In genomic region chrX:9466115-9466495, GRCh38 we compare ENCODE assay signal across 1 cellular context.
TF ChIP-seq lines count a peak whose summit lies in the region.

No MANE protein-coding gene starts in this region.

TF ChIP-seq in HepG2, 621 proteins besides CTCF, POLR2A, EP300 and RAD21 (continued from another document):
- TF ChIP-seq HOXA7 (CRISPR knock-in tag; IDR thresholded peaks at IDR 0.05) (no peak), KDM2A (CRISPR knock-in tag; IDR thresholded peaks at IDR 0.05; ENCODE audit: borderline replicate concordance, low read depth) (peak; percentile 41; the same call in 1 of the 2 replicates), ZNF383 (CRISPR knock-in tag; IDR thresholded peaks at IDR 0.05; ENCODE audit: borderline replicate concordance) (no peak), KMT2A (CRISPR knock-in tag; IDR thresholded peaks at IDR 0.05) (peak; percentile 56; the same call in 1 of the 2 replicates), ZNF570 (CRISPR knock-in tag; IDR thresholded peaks at IDR 0.05; ENCODE audit: borderline replicate concordance) (no peak), ATRX (CRISPR knock-in tag; IDR thresholded peaks at IDR 0.05; ENCODE audit: borderline replicate concordance) (no peak), ZNF44 (CRISPR knock-in tag; IDR thresholded peaks at IDR 0.05) (no peak), SAP130 (CRISPR knock-in tag; IDR thresholded peaks at IDR 0.05; ENCODE audit: low read depth) (peak; percentile 31; the same call in 1 of the 2 replicates), NR3C1 (CRISPR knock-in tag; IDR thresholded peaks at IDR 0.05) (no peak), ZNF800 (CRISPR knock-in tag; IDR thresholded peaks at IDR 0.05) (0 out of 2 replicates have a peak, but pooled peaks have one; percentile 34), MEF2D (CRISPR knock-in tag; IDR thresholded peaks at IDR 0.05) (0 out of 2 replicates have a peak, but pooled peaks have one; percentile 20), TCF7 (IDR thresholded peaks at IDR 0.05; ENCODE audit: low read depth) (no peak), GZF1 (CRISPR knock-in tag; IDR thresholded peaks at IDR 0.05) (peak; percentile 57; the same call in 1 of the 2 replicates), ZNF34 (CRISPR knock-in tag; IDR thresholded peaks at IDR 0.05; ENCODE audit: borderline replicate concordance) (no peak), UBTF (CRISPR knock-in tag; IDR thresholded peaks at IDR 0.05) (peak; percentile 65), PHF8 (CRISPR knock-in tag; IDR thresholded peaks at IDR 0.05) (peak; percentile 37; the same call in 1 of the 2 replicates), HMGXB4 (CRISPR knock-in tag; IDR thresholded peaks at IDR 0.05; ENCODE audit: borderline replicate concordance in 1 of 2, low read depth in 1 of 2) (0 out of 4 replicates have a peak, but pooled peaks of 1 of the 2 experiments have one; percentile 25), ZNF607 (CRISPR knock-in tag; IDR thresholded peaks at IDR 0.05; ENCODE audit: borderline replicate concordance) (no peak), CENPT (CRISPR knock-in tag; IDR thresholded peaks at IDR 0.05; ENCODE audit: low read depth) (no peak), MXD3 (CRISPR knock-in tag; IDR thresholded peaks at IDR 0.05) (0 out of 2 replicates have a peak, but pooled peaks have one; percentile 27), TFE3 (CRISPR knock-in tag; IDR thresholded peaks at IDR 0.05) (no peak), HES4 (CRISPR knock-in tag; IDR thresholded peaks at IDR 0.05; ENCODE audit: borderline replicate concordance) (no peak), HNF4G (IDR thresholded peaks at IDR 0.05; ENCODE audit: borderline replicate concordance, low read depth, low read length) (no peak), HNF4G (CRISPR knock-in tag; IDR thresholded peaks at IDR 0.05; ENCODE audit: borderline replicate concordance, low read depth) (no peak), RNF219 (CRISPR knock-in tag; IDR thresholded peaks at IDR 0.05) (no peak), ZNF468 (CRISPR knock-in tag; IDR thresholded peaks at IDR 0.05) (no peak), ZFY (CRISPR knock-in tag; IDR thresholded peaks at IDR 0.05) (peak; percentile 70; the same call in 1 of the 2 replicates), GABPB1 (CRISPR knock-in tag; IDR thresholded peaks at IDR 0.05) (peak; percentile 36; the same call in 1 of the 2 replicates), MXD1 (CRISPR knock-in tag; IDR thresholded peaks at IDR 0.05) (peak; percentile 60; the same call in 1 of the 2 replicates), TRAFD1 (CRISPR knock-in tag; IDR thresholded peaks at IDR 0.05; ENCODE audit: borderline replicate concordance) (no peak), RBFOX2 (IDR thresholded peaks at IDR 0.05; ENCODE audit: low read depth, low read length) (0 out of 2 replicates have a peak, but pooled peaks have one; percentile 15), ZNF687 (CRISPR knock-in tag; IDR thresholded peaks at IDR 0.05) (peak; percentile 84)
TF ChIP-seq in HepG2: peak in this region for 17.
